1 cellular context compared by ENCODE assay signal in the genomic region with DNA sequence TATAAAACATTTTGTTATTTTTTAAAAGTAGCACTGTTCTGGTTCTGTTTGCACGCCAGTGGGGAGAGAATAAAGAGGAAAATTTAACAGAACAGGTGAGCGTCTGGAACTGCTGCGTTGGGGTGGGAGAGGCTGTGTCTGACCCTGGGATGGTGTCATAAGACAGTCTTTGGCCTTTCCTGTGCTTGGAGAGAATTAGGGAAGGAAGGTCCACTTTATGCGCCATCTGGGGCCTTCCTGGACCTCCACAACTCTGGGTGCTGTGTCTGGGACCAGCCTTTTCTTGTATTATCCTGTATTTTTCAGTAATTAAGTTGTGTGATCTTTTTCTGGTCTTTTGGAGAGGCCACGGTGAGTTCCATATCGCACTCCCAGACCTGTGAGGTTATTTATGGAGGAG.
TF ChIP-seq lines count a peak whose summit lies in the region.

No MANE protein-coding gene starts in this region.

TF ChIP-seq in SK-N-SH, 30 proteins besides CTCF, POLR2A, EP300 and RAD21 (continued from another document):
- TF ChIP-seq, protein P1, sequence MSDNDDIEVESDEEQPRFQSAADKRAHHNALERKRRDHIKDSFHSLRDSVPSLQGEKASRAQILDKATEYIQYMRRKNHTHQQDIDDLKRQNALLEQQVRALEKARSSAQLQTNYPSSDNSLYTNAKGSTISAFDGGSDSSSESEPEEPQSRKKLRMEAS (IDR thresholded peaks at IDR 0.05; ENCODE audit: low read depth) = no peak
